In the genomic region with DNA sequence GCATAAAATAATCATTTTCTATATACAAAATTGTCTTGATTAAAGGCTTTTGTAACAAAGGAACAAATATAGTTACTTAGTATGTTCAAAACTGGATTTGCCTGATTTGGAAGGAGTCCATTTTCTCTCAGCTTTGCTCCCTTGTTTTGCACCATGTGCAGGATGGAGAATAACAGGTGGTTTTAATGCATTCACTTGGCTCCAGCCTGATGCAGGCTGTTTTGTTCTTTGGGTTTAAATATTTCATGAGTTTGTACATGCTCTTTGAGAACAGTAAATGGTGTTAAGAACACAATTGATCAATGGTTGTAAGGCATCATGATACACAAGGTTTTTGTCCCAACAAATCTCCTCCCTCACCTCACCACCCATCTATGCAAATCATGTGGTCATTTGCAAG, we compare ENCODE assay signal across 21 cellular contexts.
DNase-seq lines count a peak whose midpoint lies in the region; ATAC-seq, FAIRE-seq and TF ChIP-seq lines count a peak whose summit lies in the region.
"Had no signal": no experiment of that assay in that cellular context is flagged by ENCODE, and none has a peak within 500 bp of the region (broad histone marks: within the 10 kb centered on the region; RNA-seq: fewer than 3 reads in every experiment).

No MANE protein-coding gene starts in this region.

- POLR2A ChIA-PET in HepG2 (lab: Yijun Ruan, JAX), result no interaction called here

- H3K27ac ChIP-seq in HepG2 (ENCODE audit: extremely low read length, insufficient read depth, low read length) (no peak overlapping the region), right lobe of liver (no peak overlapping the region), temporal lobe (ENCODE audit: low read depth, low read length) (peak overlapping the region; percentile 69), uterus (no peak overlapping the region)
- H3K27ac ChIP-seq: BLaER1, C4-2B had no signal

- TF ChIP-seq CTCF in HepG2 (CRISPR knock-in tag; IDR thresholded peaks at IDR 0.05) (no peak), right lobe of liver (IDR thresholded peaks at IDR 0.05) (no peak), uterus (IDR thresholded peaks at IDR 0.05) (no peak)

- TF ChIP-seq POLR2A in HepG2 (IDR thresholded peaks at IDR 0.05; ENCODE audit: insufficient read depth in 1 of 2, low read depth in 2 of 2, low read length in 2 of 2), result no peak
- TF ChIP-seq POLR2A in right lobe of liver (IDR thresholded peaks at IDR 0.05), result no peak
- no peak for TF ChIP-seq POLR2A in uterus (IDR thresholded peaks at IDR 0.05)

- H3K36me3 ChIP-seq in HepG2 (replicated peaks in 1 of 2; ENCODE audit: control insufficient read depth in 1 of 2, insufficient read depth in 2 of 2, low read length in 2 of 2), result no peaks in the 10 kb centered on the region
- H3K36me3 ChIP-seq in right lobe of liver, result no peaks in the 10 kb centered on the region
- H3K36me3 ChIP-seq in uterus, result no peaks in the 10 kb centered on the region
- H3K36me3 ChIP-seq: BLaER1 had no signal

- no peaks in the 10 kb centered on the region for H4K20me1 ChIP-seq in HepG2 (ENCODE audit: insufficient read depth, low read length)
- H4K20me1 ChIP-seq: BLaER1 had no signal

- CTCF ChIA-PET in HepG2 (lab: Yijun Ruan, JAX; ENCODE audit: low intra/inter-chr PET ratio, low total read pairs), result no interaction called here

- H3K4me2 ChIP-seq in HepG2 (ENCODE audit: low read depth, low read length), result no peak overlapping the region
- H3K4me2 ChIP-seq: BLaER1, GM23338 had no signal

- no peak for TF ChIP-seq EP300 in HepG2 (IDR thresholded peaks at IDR 0.05; ENCODE audit: low read depth in 2 of 2, low read length in 2 of 2)
- TF ChIP-seq EP300 in HepG2 (CRISPR knock-in tag; IDR thresholded peaks at IDR 0.05; ENCODE audit: borderline replicate concordance), result no peak

- ATAC-seq in HepG2 (no peak), right lobe of liver (no peak), HG03571 (IDR thresholded peaks at IDR 0.05; ENCODE audit: unreplicated experiment) (no peak)
- ATAC-seq: CD8-positive, alpha-beta T cell; GM23338; HCT116 had no signal

- no peak overlapping the region for H3K9ac ChIP-seq in HepG2 (ENCODE audit: insufficient read depth, low read depth, low read length)
- H3K9ac ChIP-seq: BLaER1 had no signal

- DNase-seq in HepG2 (ENCODE audit: low spot score) (no peak), right lobe of liver (no peak), NCI-H526 treated with DMSO at 0.1 percent for 48 hours (lab: John Stamatoyannopoulos, UW) (peak; percentile 34), globus pallidus (ENCODE audit: low spot score) (peak; percentile 29), posterior vena cava (ENCODE audit: low spot score) (no peak), uterus (no peak)
- DNase-seq: Caco-2; CD4-positive, CD25-positive, alpha-beta regulatory T cell; CD8-positive, alpha-beta T cell; DMS53; DMS79 treated with DMSO at 0.1 percent for 48 hours; GF-D8; H9 had no signal

- H3K79me2 ChIP-seq in HepG2 (ENCODE audit: insufficient read depth, low read length), result no peaks in the 10 kb centered on the region

- FAIRE-seq in HepG2 (lab: Jason Lieb, UNC), result no peak
- FAIRE-seq: GM12891, GM19239 had no signal

- H3K4me1 ChIP-seq in HepG2 (ENCODE audit: insufficient read depth, low read length) (no peaks in the 10 kb centered on the region), right lobe of liver (no peaks in the 10 kb centered on the region), uterus (no peaks in the 10 kb centered on the region)
- H3K4me1 ChIP-seq: BLaER1, Caco-2 had no signal

- BruUV-seq in HepG2 (replicated peaks; lab: Mats Ljungman, UMichigan), result no TSS peak

- TF ChIP-seq RAD21 in HepG2 (CRISPR knock-in tag; IDR thresholded peaks at IDR 0.05), result no peak

- in situ Hi-C loops in HepG2 (cut with HindIII; ENCODE audit: extremely low pct_ligation_motif_present, low pct_unique_long_range_greater_than_20kb), result no loop called here

- intact Hi-C loops in HepG2 (cut with micrococcal nuclease; ENCODE audit: unreplicated experiment), result no loop called here
- intact Hi-C loops in right lobe of liver (cut with DNase I), result no loop called here
- intact Hi-C loops in posterior vena cava (cut with DNase I), result no loop called here
- intact Hi-C loops in uterus (cut with DNase I; ENCODE audit: low total_unique reads), result no loop called here

- H3K27me3 ChIP-seq in HepG2 (ENCODE audit: control insufficient read depth in 1 of 2, insufficient read depth in 2 of 2, low read length in 2 of 2) (no peaks in the 10 kb centered on the region), right lobe of liver (no peaks in the 10 kb centered on the region), uterus (no peaks in the 10 kb centered on the region)
- H3K27me3 ChIP-seq: BLaER1 had no signal

- H3K9me3 ChIP-seq in HepG2 (ENCODE audit: low read length) (no peaks in the 10 kb centered on the region), right lobe of liver (no peaks in the 10 kb centered on the region), uterus (no peaks in the 10 kb centered on the region)
- H3K9me3 ChIP-seq: BLaER1, Caco-2 had no signal

- H3K4me3 ChIP-seq in HepG2 (replicated peaks in 1 of 3; ENCODE audit: insufficient read depth in 1 of 3, low read depth in 2 of 3, low read length in 3 of 3), result no peak overlapping the region
- no peak overlapping the region for H3K4me3 ChIP-seq in right lobe of liver
- H3K4me3 ChIP-seq in uterus, result no peak overlapping the region
- H3K4me3 ChIP-seq: BLaER1, GM23338 had no signal

- no peak overlapping the region for H2AFZ ChIP-seq in HepG2 (ENCODE audit: low read length)
- H2AFZ ChIP-seq: GM23338 had no signal

TF ChIP-seq in HepG2, 621 proteins besides CTCF, POLR2A, EP300 and RAD21:
- TF ChIP-seq MNT (IDR thresholded peaks at IDR 0.05) (peak; percentile 33; the same call in 1 of the 2 replicates), ZNF513 (CRISPR knock-in tag; conservative IDR thresholded peaks at IDR 0.05) (no peak)

Comparison
In these comparisons a context has a peak if more than half of its experiments do, and no peak if none do; other contexts are left out.
1. DNase-seq: peak in NCI-H526 treated with DMSO at 0.1 percent for 48 hours (single experiment) and globus pallidus (single experiment); none in HepG2 (single experiment), right lobe of liver (0 of 3), posterior vena cava (single experiment) and uterus (0 of 2).